Comparison of ENCODE assay signal across 15 cellular contexts in genomic region chr2:197996583-197996982, GRCh38.
DNase-seq lines count a peak whose midpoint lies in the region; ATAC-seq and TF ChIP-seq lines count a peak whose summit lies in the region.
"Had no signal": no experiment of that assay in that cellular context is flagged by ENCODE, and none has a peak within 500 bp of the region (broad histone marks: within the 10 kb centered on the region; RNA-seq: fewer than 3 reads in every experiment).

No MANE protein-coding gene starts in this region.

- peak overlapping the region; percentile 93 to 100 (median 93) for H3K27ac Mint-ChIP-seq in CD4-positive, CD25-positive, alpha-beta regulatory T cell
- H3K27ac Mint-ChIP-seq in CD4-positive, alpha-beta memory T cell, result peak overlapping the region in 5 of 7 donors; percentile 8 to 74 (median 42)
- peak overlapping the region; percentile 11 to 79 for H3K27ac Mint-ChIP-seq in T-cell
- no peak overlapping the region for H3K27ac Mint-ChIP-seq in Caco-2 (ENCODE audit: unreplicated experiment)
- H3K27ac Mint-ChIP-seq: IgD-negative memory B cell had no signal

- H3K27me3 Mint-ChIP-seq in CD4-positive, CD25-positive, alpha-beta regulatory T cell, result no peaks in the 10 kb centered on the region
- no peaks in the 10 kb centered on the region for H3K27me3 Mint-ChIP-seq in CD4-positive, alpha-beta memory T cell
- H3K27me3 Mint-ChIP-seq in T-cell, result no peaks in the 10 kb centered on the region
- H3K27me3 Mint-ChIP-seq in Caco-2 (ENCODE audit: insufficient read depth, unreplicated experiment), result peaks cover 7% of the 10 kb centered on the region
- H3K27me3 Mint-ChIP-seq: IgD-negative memory B cell had no signal

- peak overlapping the region; percentile 68 for H3K27ac ChIP-seq in CD4-positive, CD25-positive, alpha-beta regulatory T cell (ENCODE audit: insufficient read depth, low read length, poor library complexity, severe bottlenecking)
- no peak overlapping the region for H3K27ac ChIP-seq in CD4-positive, alpha-beta memory T cell (ENCODE audit: low read depth, low read length)
- no peak overlapping the region for H3K27ac ChIP-seq in effector memory CD4-positive, alpha-beta T cell (ENCODE audit: insufficient read depth, low read length, poor library complexity, severe bottlenecking)

- no peaks in the 10 kb centered on the region for H3K27me3 ChIP-seq in CD4-positive, CD25-positive, alpha-beta regulatory T cell (ENCODE audit: control insufficient read depth, insufficient read depth, low read length)
- H3K27me3 ChIP-seq in CD4-positive, alpha-beta memory T cell (ENCODE audit: insufficient read depth, low read length), result no peaks in the 10 kb centered on the region
- H3K27me3 ChIP-seq in effector memory CD4-positive, alpha-beta T cell (replicated peaks; ENCODE audit: control insufficient read depth, insufficient read depth, low read length, poor library complexity, severe bottlenecking), result no peaks in the 10 kb centered on the region
- no peaks in the 10 kb centered on the region for H3K27me3 ChIP-seq in Caco-2 (replicated peaks; ENCODE audit: control insufficient read depth, insufficient read depth, low read length)
- H3K27me3 ChIP-seq: BE2C had no signal

- peak; percentile 75 to 79 for ATAC-seq in CD4-positive, CD25-positive, alpha-beta regulatory T cell (ENCODE audit: low read depth in 2 of 2)
- ATAC-seq in T-cell (replicated peaks in 1 of 4), result peak; percentile 42 to 72 (median 67)
- ATAC-seq in HG02642 (IDR thresholded peaks at IDR 0.05; ENCODE audit: poor library complexity, unreplicated experiment), result no peak
- ATAC-seq: Panc1 had no signal

- peaks cover 24% of the 10 kb centered on the region for H3K36me3 Mint-ChIP-seq in CD4-positive, CD25-positive, alpha-beta regulatory T cell
- H3K36me3 Mint-ChIP-seq in CD4-positive, alpha-beta memory T cell, result peaks cover 2 to 17% of the 10 kb centered on the region in 2 donors
- peaks cover 18% of the 10 kb centered on the region for H3K36me3 Mint-ChIP-seq in T-cell
- H3K36me3 Mint-ChIP-seq in Caco-2 (ENCODE audit: insufficient read depth, unreplicated experiment), result no peaks in the 10 kb centered on the region
- H3K36me3 Mint-ChIP-seq: IgD-negative memory B cell had no signal

- BruUV-seq in Caco-2 (replicated peaks; lab: Mats Ljungman, UMichigan), result no TSS peak

- peaks cover 0 to 5% (median 3%) of the 10 kb centered on the region in 7 donors for H3K9me3 Mint-ChIP-seq in CD4-positive, CD25-positive, alpha-beta regulatory T cell
- peaks cover 0 to 6% (median under 1%) of the 10 kb centered on the region in 8 donors for H3K9me3 Mint-ChIP-seq in CD4-positive, alpha-beta memory T cell
- peaks cover 0 to 3% (median 2%) of the 10 kb centered on the region in 3 donors for H3K9me3 Mint-ChIP-seq in T-cell
- no peaks in the 10 kb centered on the region for H3K9me3 Mint-ChIP-seq in Caco-2 (ENCODE audit: unreplicated experiment)

- H3K4me1 ChIP-seq in CD4-positive, CD25-positive, alpha-beta regulatory T cell (ENCODE audit: control insufficient read depth, insufficient read depth, low read length, poor library complexity, severe bottlenecking), result peaks cover 68% of the 10 kb centered on the region
- H3K4me1 ChIP-seq in CD4-positive, alpha-beta memory T cell (ENCODE audit: insufficient read depth, low read length), result peaks cover 46% of the 10 kb centered on the region
- H3K4me1 ChIP-seq in effector memory CD4-positive, alpha-beta T cell (ENCODE audit: control insufficient read depth, insufficient read depth, low read length, poor library complexity, severe bottlenecking), result peaks cover 12% of the 10 kb centered on the region
- no peaks in the 10 kb centered on the region for H3K4me1 ChIP-seq in Caco-2
- H3K4me1 ChIP-seq: BE2C had no signal

- peak overlapping the region in 3 of 4 donors; percentile 55 to 84 (median 76) for H3K4me3 Mint-ChIP-seq in CD4-positive, CD25-positive, alpha-beta regulatory T cell
- peak overlapping the region in 3 of 8 donors; percentile 31 to 46 (median 33) for H3K4me3 Mint-ChIP-seq in CD4-positive, alpha-beta memory T cell
- peak overlapping the region in 1 of 3 donors; percentile 11 for H3K4me3 Mint-ChIP-seq in T-cell
- H3K4me3 Mint-ChIP-seq in Caco-2 (ENCODE audit: unreplicated experiment), result no peak overlapping the region
- H3K4me3 Mint-ChIP-seq: IgD-negative memory B cell had no signal

- DNase-seq in CD4-positive, CD25-positive, alpha-beta regulatory T cell, result peak in 2 of 3 donors; percentile 59 to 80
- DNase-seq in CD4-positive, alpha-beta memory T cell, result peak in 4 of 5 donors; percentile 1 to 20 (median 11)
- no peak for DNase-seq in T-cell
- no peak for DNase-seq in effector memory CD4-positive, alpha-beta T cell
- no peak for DNase-seq in Caco-2
- no peak for DNase-seq in NCI-H82 treated with DMSO at 0.1 percent for 48 hours (lab: John Stamatoyannopoulos, UW; ENCODE audit: unreplicated experiment)
- DNase-seq in COLO829 (ENCODE audit: low spot score), result no peak
- DNase-seq: BE2C, GOT3, NCI-H1092, NCI-H1436, NCI-H2107 had no signal

- intact Hi-C loops in CD4-positive, alpha-beta memory T cell (cut with micrococcal nuclease), result no loop called here
- intact Hi-C loops in Caco-2 (cut with micrococcal nuclease; ENCODE audit: unreplicated experiment), result no loop called here

- H3K4me1 Mint-ChIP-seq in CD4-positive, CD25-positive, alpha-beta regulatory T cell, result peaks cover 69 to 96% (median 79%) of the 10 kb centered on the region in 4 donors
- H3K4me1 Mint-ChIP-seq in CD4-positive, alpha-beta memory T cell, result peaks cover 37 to 58% (median 48%) of the 10 kb centered on the region in 4 donors
- H3K4me1 Mint-ChIP-seq in T-cell, result peaks cover 69 to 80% (median 73%) of the 10 kb centered on the region in 3 donors
- no peaks in the 10 kb centered on the region for H3K4me1 Mint-ChIP-seq in Caco-2 (ENCODE audit: low read depth, unreplicated experiment)

- H3K36me3 ChIP-seq in CD4-positive, CD25-positive, alpha-beta regulatory T cell (ENCODE audit: control insufficient read depth, insufficient read depth, low read length), result no peaks in the 10 kb centered on the region
- H3K36me3 ChIP-seq in CD4-positive, alpha-beta memory T cell (ENCODE audit: insufficient read depth, low read length), result no peaks in the 10 kb centered on the region
- no peaks in the 10 kb centered on the region for H3K36me3 ChIP-seq in effector memory CD4-positive, alpha-beta T cell (ENCODE audit: control insufficient read depth, insufficient read depth, low read length)
- H3K36me3 ChIP-seq in Caco-2 (ENCODE audit: control insufficient read depth, insufficient read depth, low read length), result no peaks in the 10 kb centered on the region
- H3K36me3 ChIP-seq: BE2C had no signal

- CTCF ChIA-PET in CD4-positive, alpha-beta memory T cell (lab: Charles Lee; ENCODE audit: partially characterized antibody), result interaction anchor here (1.4 kb wide), 1 partner anchor 10 kb away, joined by 4 read pairs; no protein-coding TSS in a partner anchor
- CTCF ChIA-PET in T-cell (lab: Charles Lee) (no interaction called here), Caco-2 (lab: Charles Lee) (no interaction called here)

- H3K4me3 ChIP-seq in CD4-positive, CD25-positive, alpha-beta regulatory T cell (ENCODE audit: low read depth, low read length), result peak overlapping the region; percentile 61
- no peak overlapping the region for H3K4me3 ChIP-seq in CD4-positive, alpha-beta memory T cell (ENCODE audit: low read length in 2 of 2)
- peak overlapping the region; percentile 2 for H3K4me3 ChIP-seq in effector memory CD4-positive, alpha-beta T cell (ENCODE audit: insufficient read depth, low read depth, low read length, poor library complexity, severe bottlenecking)
- H3K4me3 ChIP-seq in Caco-2 (ENCODE audit: low read depth, low read length), result no peak overlapping the region

- POLR2A ChIA-PET in CD4-positive, alpha-beta memory T cell (lab: Charles Lee; ENCODE audit: partially characterized antibody), result interaction anchor here (0.9 to 1.6 kb wide), 3 partner anchors 11 to 124 kb away, joined by 3 read pairs; no protein-coding TSS in a partner anchor
- POLR2A ChIA-PET in T-cell (lab: Charles Lee), result interaction anchor here in 1 of 2 donors (0.6 kb wide), 1 partner anchor 39 kb away, joined by 3 read pairs; no protein-coding TSS in a partner anchor
- POLR2A ChIA-PET in Caco-2 (lab: Charles Lee), result no interaction called here

- no peak for TF ChIP-seq CTCF in Caco-2 (IDR thresholded peaks at IDR 0.05; ENCODE audit: insufficient read depth in 1 of 2, low read depth in 1 of 2, low read length in 1 of 2, severe bottlenecking in 1 of 2, unreplicated experiment in 1 of 2)

- H3K9me3 ChIP-seq in CD4-positive, CD25-positive, alpha-beta regulatory T cell (ENCODE audit: control insufficient read depth in 2 of 2, low read length in 2 of 2), result no peaks in the 10 kb centered on the region
- H3K9me3 ChIP-seq in CD4-positive, alpha-beta memory T cell (ENCODE audit: control insufficient read depth in 1 of 2, low read length in 2 of 2), result no peaks in the 10 kb centered on the region
- H3K9me3 ChIP-seq in effector memory CD4-positive, alpha-beta T cell (ENCODE audit: control insufficient read depth, low read length), result no peaks in the 10 kb centered on the region
- no peaks in the 10 kb centered on the region for H3K9me3 ChIP-seq in Caco-2
- H3K9me3 ChIP-seq: BE2C had no signal

Comparison
In these comparisons a context has a peak if more than half of its experiments do, and no peak if none do; other contexts are left out.
1. DNase-seq: peak in CD4-positive, CD25-positive, alpha-beta regulatory T cell (2 of 3) and CD4-positive, alpha-beta memory T cell (4 of 5); none in T-cell (0 of 34), effector memory CD4-positive, alpha-beta T cell (0 of 3), Caco-2 (0 of 2), NCI-H82 treated with DMSO at 0.1 percent for 48 hours (single experiment) and COLO829 (single experiment).
2. H3K4me3 ChIP-seq: peak in CD4-positive, CD25-positive, alpha-beta regulatory T cell (single experiment) and effector memory CD4-positive, alpha-beta T cell (single experiment); none in CD4-positive, alpha-beta memory T cell (0 of 2) and Caco-2 (single experiment).